Comparison of ENCODE assay signal across 8 cellular contexts in the genomic region with DNA sequence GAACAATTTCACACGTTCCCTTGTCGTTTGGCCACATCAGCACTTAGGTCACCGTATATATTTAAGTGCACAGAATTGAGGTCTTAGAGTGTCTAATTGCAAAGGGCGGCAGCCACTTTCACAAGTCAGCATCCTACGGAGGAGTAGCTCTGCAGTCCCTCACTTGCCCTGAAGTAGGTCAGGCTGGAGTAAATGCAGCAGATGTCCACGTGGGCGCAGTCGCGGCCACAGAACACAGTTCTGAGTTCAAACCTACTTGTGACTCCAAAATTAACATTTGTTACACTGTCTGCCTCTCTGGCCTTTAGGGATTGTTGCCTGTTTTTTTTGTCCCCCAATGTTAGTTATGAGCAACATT.
DNase-seq lines count a peak whose midpoint lies in the region; ATAC-seq and TF ChIP-seq lines count a peak whose summit lies in the region.

No MANE protein-coding gene starts in this region.

- H2BK5ac ChIP-seq in neuronal stem cell (ENCODE audit: low read length) = no peak overlapping the region

- H3K9me3 ChIP-seq in Karpas-422 (ENCODE audit: low read length) (no peaks in the 10 kb centered on the region), neuronal stem cell (replicated peaks in 1 of 2; ENCODE audit: control insufficient read depth in 2 of 2, insufficient read depth in 1 of 2, low read depth in 1 of 2, low read length in 2 of 2) (peaks cover 0 to 3% of the 10 kb centered on the region in 2 donors)

- H2BK15ac ChIP-seq in neuronal stem cell (ENCODE audit: low read length) = no peak overlapping the region

- no peak overlapping the region for H3K4me3 ChIP-seq in Karpas-422 (ENCODE audit: low read length)
- H3K4me3 ChIP-seq in neuronal stem cell (ENCODE audit: low read length in 2 of 2) = no peak overlapping the region

- no peaks in the 10 kb centered on the region for H3K79me1 ChIP-seq in neuronal stem cell (ENCODE audit: low read depth, low read length)

- no peak overlapping the region for H2AFZ ChIP-seq in Karpas-422 (ENCODE audit: low read length)
- peak overlapping the region; percentile 67 for H2AFZ ChIP-seq in neuronal stem cell (ENCODE audit: low read length)

- H4K8ac ChIP-seq in neuronal stem cell (ENCODE audit: low read depth, low read length) = no peak overlapping the region

- H3K27ac ChIP-seq in Karpas-422 (ENCODE audit: low read length) (no peak overlapping the region), cingulate gyrus (ENCODE audit: low read depth, low read length) (peak overlapping the region; percentile 26), neuronal stem cell (replicated peaks; ENCODE audit: low read length) (no peak overlapping the region)

- no peak overlapping the region for H3K4ac ChIP-seq in neuronal stem cell (ENCODE audit: low read length)

- peak; percentile 64 for DNase-seq in Karpas-422
- DNase-seq in neuronal stem cell (ENCODE audit: low spot score) = no peak
- DNase-seq in HK-2 (ENCODE audit: unreplicated experiment) = no peak
- DNase-seq in cortex of kidney (lab: John Stamatoyannopoulos, UW) = no peak
- DNase-seq in activated gamma-delta T cell treated with Interleukin-2 at 50 U/mL for 16 hours = no peak

- no peak for TF ChIP-seq POLR2A in GM18505 (IDR thresholded peaks at IDR 0.05; ENCODE audit: borderline replicate concordance, extremely low read depth, insufficient read depth, insufficient read length)

- no peak overlapping the region for H3K14ac ChIP-seq in neuronal stem cell (ENCODE audit: low read length)

- H3K36me3 ChIP-seq in Karpas-422 (ENCODE audit: insufficient read depth, low read length) (no peaks in the 10 kb centered on the region), neuronal stem cell (replicated peaks in 1 of 2; ENCODE audit: control insufficient read depth in 2 of 2, insufficient read depth in 2 of 2, low read length in 2 of 2) (no peaks in the 10 kb centered on the region)

- no peak overlapping the region for H2AK5ac ChIP-seq in neuronal stem cell (ENCODE audit: low read depth, low read length)

- H3K4me2 ChIP-seq in Karpas-422 (ENCODE audit: low read depth, low read length, poor library complexity, severe bottlenecking) = no peak overlapping the region
- H3K4me2 ChIP-seq in neuronal stem cell (ENCODE audit: insufficient read depth, low read length, poor library complexity, severe bottlenecking) = no peak overlapping the region

- no peak overlapping the region for H4K91ac ChIP-seq in neuronal stem cell (ENCODE audit: low read depth, low read length, poor library complexity)

- H2BK120ac ChIP-seq in neuronal stem cell (ENCODE audit: low read depth, low read length) = no peak overlapping the region

- ATAC-seq in GM18505 (IDR thresholded peaks at IDR 0.05; ENCODE audit: unreplicated experiment) (peak; percentile 54), GM18870 (IDR thresholded peaks at IDR 0.05; ENCODE audit: unreplicated experiment) (no peak)

- no peak overlapping the region for H3K18ac ChIP-seq in neuronal stem cell (ENCODE audit: low read length)

- H3K27me3 ChIP-seq in Karpas-422 (ENCODE audit: low read length) (no peaks in the 10 kb centered on the region), neuronal stem cell (ENCODE audit: control insufficient read depth in 3 of 3, insufficient read depth in 3 of 3, low read depth in 1 of 3, low read length in 3 of 3) (peaks cover 0 to 3% (median 0%) of the 10 kb centered on the region in 3 experiments)

- no peaks in the 10 kb centered on the region for H3K9me2 ChIP-seq in Karpas-422 (replicated peaks; ENCODE audit: insufficient read depth, low read length)

- no peaks in the 10 kb centered on the region for H4K20me1 ChIP-seq in Karpas-422 (ENCODE audit: insufficient read depth, low read depth, low read length)

- H3K4me1 ChIP-seq in Karpas-422 (ENCODE audit: low read length) (peaks cover 6% of the 10 kb centered on the region), neuronal stem cell (ENCODE audit: control insufficient read depth in 2 of 2, insufficient read depth in 1 of 2, low read depth in 1 of 2, low read length in 2 of 2) (peaks cover 3% of the 10 kb centered on the region in 2 donors)

- H2BK12ac ChIP-seq in neuronal stem cell (ENCODE audit: low read length) = no peak overlapping the region

- no peaks in the 10 kb centered on the region for H3K79me2 ChIP-seq in Karpas-422 (ENCODE audit: low read length)

- H3K9ac ChIP-seq in Karpas-422 (ENCODE audit: low read length) (no peak overlapping the region), neuronal stem cell (ENCODE audit: low read depth, low read length, poor library complexity) (no peak overlapping the region)

- no peak overlapping the region for H3K23ac ChIP-seq in neuronal stem cell (ENCODE audit: low read depth, low read length, poor library complexity)

- no CpG with 5 or more reads among the region's 9 CpGs for WGBS in neuronal stem cell (ENCODE audit: extremely low coverage in 2 of 2, insufficient read length in 2 of 2, insufficient replicate concordance in 1 of 2), 2 donors
